ENCODE assay signal across 24 cellular contexts in the genomic region with DNA sequence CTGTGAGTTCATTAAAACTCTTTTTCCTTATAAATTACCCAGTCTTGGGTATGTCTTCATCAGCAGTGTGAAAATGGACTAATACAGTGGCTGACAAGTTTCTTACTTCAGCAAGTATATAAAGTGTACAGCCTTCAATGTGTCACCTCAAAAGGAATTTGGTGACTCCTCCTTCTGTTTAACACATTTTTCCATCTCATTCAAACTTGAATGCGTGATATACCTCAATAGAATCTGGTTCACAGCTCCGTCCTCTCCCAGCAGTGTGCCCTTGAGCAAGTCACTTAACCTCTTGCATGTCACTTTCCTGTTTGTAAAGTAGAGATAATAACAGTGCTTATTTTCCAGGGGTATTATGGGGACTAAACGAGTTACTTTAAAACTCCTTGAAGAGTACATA.
"Had no signal": no experiment of that assay in that cellular context is flagged by ENCODE, and none has a peak within 500 bp of the region (broad histone marks: within the 10 kb centered on the region; RNA-seq: fewer than 3 reads in every experiment).

No MANE protein-coding gene starts in this region.

- H3K27ac Mint-ChIP-seq: effector memory CD8-positive, alpha-beta T cell; memory B cell; mesothelial cell of epicardium; naive B cell; natural killer cell treated with Interleukin-12 subunit alpha and Interleukin-12 subunit beta and Interleukin-15 and Interleukin-18, amount 100 ng/mL, for 72 hours; neural progenitor cell; progenitor cell of endocrine pancreas; stimulated activated naive CD8-positive, alpha-beta T cell treated with anti-CD3 and anti-CD28 coated beads, Interleukin-15, amount 100 ng/mL, for 72 hours had no signal

- H3K4me3 Mint-ChIP-seq: effector memory CD8-positive, alpha-beta T cell; memory B cell; mesothelial cell of epicardium; naive B cell; natural killer cell treated with Interleukin-12 subunit alpha and Interleukin-12 subunit beta and Interleukin-15 and Interleukin-18, amount 100 ng/mL, for 72 hours; neural progenitor cell; stimulated activated naive CD8-positive, alpha-beta T cell treated with anti-CD3 and anti-CD28 coated beads, Interleukin-15, amount 100 ng/mL, for 72 hours had no signal

- H3K36me3 ChIP-seq: neural progenitor cell, suprapubic skin, upper lobe of right lung, uterus had no signal

- H3K4me1 Mint-ChIP-seq: memory B cell; neural progenitor cell; stimulated activated naive CD8-positive, alpha-beta T cell treated with anti-CD3 and anti-CD28 coated beads, Interleukin-15, amount 100 ng/mL, for 72 hours had no signal

- FAIRE-seq: endometrium, kidney had no signal

- H3K4me3 ChIP-seq: lung, mucosa of descending colon, neural progenitor cell, smooth muscle cell, suprapubic skin, upper lobe of right lung, uterus had no signal

- H3K9me3 Mint-ChIP-seq: memory B cell; neural progenitor cell; stimulated activated naive CD8-positive, alpha-beta T cell treated with anti-CD3 and anti-CD28 coated beads, Interleukin-15, amount 100 ng/mL, for 72 hours had no signal

- DNase-seq: cerebellar nuclear complex; cortex of kidney; effector memory CD8-positive, alpha-beta T cell; head of caudate nucleus; kidney; mucosa of descending colon; naive B cell; stimulated activated CD4-positive, alpha-beta T cell treated with anti-CD3 and anti-CD28 coated beads, Interleukin-12 subunit alpha, Interleukin-12 subunit beta, amount 100 ng/mL, for 4 hours; stimulated activated CD4-positive, alpha-beta T cell treated with anti-CD3 and anti-CD28 coated beads, Interleukin-1b, Interleukin-23, amount 100 ng/mL, for 48 hours; stimulated activated CD4-positive, alpha-beta T cell treated with anti-CD3 and anti-CD28 coated beads, Interleukin-4, amount 100 ng/mL, for 1 hour; stimulated activated CD8-positive, alpha-beta memory T cell treated with anti-CD3 and anti-CD28 coated beads, Interleukin-4, amount 100 ng/mL, for 48 hours; stimulated activated naive CD4-positive, alpha-beta T cell; stimulated activated naive CD8-positive, alpha-beta T cell treated with anti-CD3 and anti-CD28 coated beads, Interleukin-15, amount 100 ng/mL, for 72 hours; upper lobe of right lung; uterus had no signal

- H3K36me3 Mint-ChIP-seq: memory B cell; naive B cell; natural killer cell treated with Interleukin-12 subunit alpha and Interleukin-12 subunit beta and Interleukin-15 and Interleukin-18, amount 100 ng/mL, for 72 hours; neural progenitor cell had no signal

- H3K27me3 ChIP-seq: neural progenitor cell, suprapubic skin, upper lobe of right lung, uterus had no signal
